ENCODE assay signal across 11 cellular contexts in genomic region chr5:177194278-177194677, GRCh38.
DNase-seq lines count a peak whose midpoint lies in the region; TF ChIP-seq lines count a peak whose summit lies in the region.
"Had no signal": no experiment of that assay in that cellular context is flagged by ENCODE, and none has a peak within 500 bp of the region (broad histone marks: within the 10 kb centered on the region; RNA-seq: fewer than 3 reads in every experiment).

No MANE protein-coding gene starts in this region.

- H3K4me3 Mint-ChIP-seq in osteocyte (ENCODE audit: unreplicated experiment) (no peak overlapping the region), nephron progenitor cell (no peak overlapping the region)
- H3K4me3 Mint-ChIP-seq: activated T-cell treated with anti-CD3 and anti-CD28 coated beads, Interleukin-2, amount 50 U/mL, for 24 hours; T-helper 17 cell had no signal

- H3K4me1 Mint-ChIP-seq in osteocyte (ENCODE audit: unreplicated experiment), result peaks cover 20% of the 10 kb centered on the region
- H3K4me1 Mint-ChIP-seq in nephron progenitor cell, result no peaks in the 10 kb centered on the region

- TF ChIP-seq CTCF in osteocyte (IDR thresholded peaks at IDR 0.05), result no peak
- TF ChIP-seq CTCF in nephron progenitor cell (IDR thresholded peaks at IDR 0.05), result no peak

- H3K27me3 Mint-ChIP-seq in osteocyte (ENCODE audit: unreplicated experiment), result no peaks in the 10 kb centered on the region
- no peaks in the 10 kb centered on the region for H3K27me3 Mint-ChIP-seq in nephron progenitor cell (ENCODE audit: low read depth, poor library complexity)
- H3K27me3 Mint-ChIP-seq: activated T-cell treated with anti-CD3 and anti-CD28 coated beads, Interleukin-2, amount 50 U/mL, for 24 hours; T-helper 17 cell had no signal

- H3K36me3 Mint-ChIP-seq in osteocyte (ENCODE audit: unreplicated experiment), result peaks cover 30% of the 10 kb centered on the region
- peaks cover 70% of the 10 kb centered on the region for H3K36me3 Mint-ChIP-seq in nephron progenitor cell (ENCODE audit: low read depth)

- DNase-seq in ELR (ENCODE audit: low read depth), result peak; percentile 99
- DNase-seq in RKO (ENCODE audit: low spot score), result peak; percentile 49
- DNase-seq in fibroblast of peridontal ligament (ENCODE audit: extremely low read depth), result peak; percentile 90
- DNase-seq in osteocyte (ENCODE audit: extremely low spot score, unreplicated experiment), result peak; percentile 57
- no peak for DNase-seq in GDM1 (lab: John Stamatoyannopoulos, UW)
- DNase-seq in nephron progenitor cell, result no peak
- no peak for DNase-seq in NCI-H510A treated with DMSO at 0.1 percent for 48 hours (lab: John Stamatoyannopoulos, UW)
- DNase-seq in NCI-H1694 treated with DMSO at 0.1 percent for 48 hours (lab: John Stamatoyannopoulos, UW), result no peak
- DNase-seq: activated T-cell treated with anti-CD3 and anti-CD28 coated beads, Interleukin-2, amount 50 U/mL, for 24 hours; effector CD8-positive, alpha-beta T cell; T-helper 17 cell had no signal

- H3K9me3 Mint-ChIP-seq in osteocyte (ENCODE audit: unreplicated experiment), result no peaks in the 10 kb centered on the region
- no peaks in the 10 kb centered on the region for H3K9me3 Mint-ChIP-seq in nephron progenitor cell
- H3K9me3 Mint-ChIP-seq: activated T-cell treated with anti-CD3 and anti-CD28 coated beads, Interleukin-2, amount 50 U/mL, for 24 hours had no signal

- H3K27ac Mint-ChIP-seq in osteocyte (ENCODE audit: unreplicated experiment) (peak overlapping the region; percentile 84), nephron progenitor cell (no peak overlapping the region)
- H3K27ac Mint-ChIP-seq: activated T-cell treated with anti-CD3 and anti-CD28 coated beads, Interleukin-2, amount 50 U/mL, for 24 hours; T-helper 17 cell had no signal

Comparison
In these comparisons a context has a peak if more than half of its experiments do, and no peak if none do; other contexts are left out.
1. DNase-seq: peak in ELR (single experiment), RKO (single experiment), fibroblast of peridontal ligament (single experiment) and osteocyte (single experiment); none in GDM1 (single experiment), nephron progenitor cell (single experiment), NCI-H510A treated with DMSO at 0.1 percent for 48 hours (single experiment) and NCI-H1694 treated with DMSO at 0.1 percent for 48 hours (single experiment).